Comparison of ENCODE assay signal across 9 cellular contexts in the genomic region with DNA sequence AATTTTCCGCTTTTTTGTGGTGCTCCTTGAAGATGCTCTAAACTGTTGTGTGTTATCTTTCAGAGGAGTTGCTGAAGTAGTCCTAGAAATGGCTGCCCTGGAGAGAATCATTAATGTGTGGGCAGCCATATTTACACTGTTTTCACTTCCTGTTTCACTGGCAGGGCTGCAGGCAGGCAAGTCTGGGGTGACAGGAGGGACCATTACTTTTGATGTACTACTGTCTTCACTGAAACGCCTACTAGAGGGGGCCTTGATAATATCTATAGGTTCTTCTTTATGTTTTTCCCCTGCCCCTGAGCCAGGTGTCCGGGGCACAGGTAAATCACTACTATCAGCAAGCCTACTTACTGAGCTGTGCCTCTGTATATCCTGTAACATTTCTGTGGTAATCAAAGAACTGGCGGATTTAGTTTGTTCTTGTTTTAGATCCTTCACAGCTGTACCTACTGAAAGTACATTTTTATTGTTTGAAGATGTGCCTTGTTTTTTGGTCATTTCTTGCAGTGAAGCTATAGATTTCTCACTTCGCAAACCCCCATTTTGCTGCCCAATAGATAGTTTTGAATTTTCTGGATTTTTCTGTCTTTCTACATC. TPM values are rescaled to one million over a fixed set of nuclear protein-coding genes. Genes with fewer than 3 reads are reported as not detected.
DNase-seq lines count a peak whose midpoint lies in the region; ATAC-seq and TF ChIP-seq lines count a peak whose summit lies in the region.
"Had no signal": no experiment of that assay in that cellular context is flagged by ENCODE, and none has a peak within 500 bp of the region (broad histone marks: within the 10 kb centered on the region; RNA-seq: fewer than 3 reads in every experiment).

No MANE protein-coding gene starts in this region.

- peak; percentile 98 for ATAC-seq in GM18861 (IDR thresholded peaks at IDR 0.05; ENCODE audit: unreplicated experiment)
- ATAC-seq in GM21723 (IDR thresholded peaks at IDR 0.05; ENCODE audit: unreplicated experiment) = peak; percentile 98
- ATAC-seq in HG03565 (IDR thresholded peaks at IDR 0.05; ENCODE audit: unreplicated experiment) = peak; percentile 97
- ATAC-seq in lower lobe of right lung = no peak
- ATAC-seq in Right ventricle myocardium superior (ENCODE audit: poor library complexity) = no peak

- intact Hi-C loops in lower lobe of right lung (cut with DNase I) = no loop called here
- intact Hi-C loops in Right ventricle myocardium superior (cut with DNase I) = no loop called here

- H3K36me3 ChIP-seq in effector memory CD4-positive, alpha-beta T cell (ENCODE audit: control insufficient read depth, insufficient read depth, low read length) = peaks cover 67% of the 10 kb centered on the region
- peaks cover 91% of the 10 kb centered on the region for H3K36me3 ChIP-seq in lower lobe of right lung

- peak overlapping the region; percentile 9 for H3K27ac ChIP-seq in effector memory CD4-positive, alpha-beta T cell (ENCODE audit: insufficient read depth, low read length, poor library complexity, severe bottlenecking)
- no peak overlapping the region for H3K27ac ChIP-seq in lower lobe of right lung

- H3K4me3 ChIP-seq in effector memory CD4-positive, alpha-beta T cell (ENCODE audit: insufficient read depth, low read depth, low read length, poor library complexity, severe bottlenecking) = no peak overlapping the region
- no peak overlapping the region for H3K4me3 ChIP-seq in lower lobe of right lung

- H3K4me1 ChIP-seq in effector memory CD4-positive, alpha-beta T cell (ENCODE audit: control insufficient read depth, insufficient read depth, low read length, poor library complexity, severe bottlenecking) = no peaks in the 10 kb centered on the region
- H3K4me1 ChIP-seq in lower lobe of right lung = no peaks in the 10 kb centered on the region

- H3K9me3 ChIP-seq in effector memory CD4-positive, alpha-beta T cell (ENCODE audit: control insufficient read depth, low read length) = no peaks in the 10 kb centered on the region
- no peaks in the 10 kb centered on the region for H3K9me3 ChIP-seq in lower lobe of right lung

- no peak for TF ChIP-seq CTCF in lower lobe of right lung (IDR thresholded peaks at IDR 0.05)

- no peak for DNase-seq in effector memory CD4-positive, alpha-beta T cell
- DNase-seq in lower lobe of right lung (no peak), T1000 (lab: John Stamatoyannopoulos, UW) (no peak), Right ventricle myocardium superior (no peak), islet precursor cell (no peak)
- DNase-seq: HCEC 1CT had no signal

- H3K27me3 ChIP-seq in effector memory CD4-positive, alpha-beta T cell (replicated peaks; ENCODE audit: control insufficient read depth, insufficient read depth, low read length, poor library complexity, severe bottlenecking) = no peaks in the 10 kb centered on the region
- no peaks in the 10 kb centered on the region for H3K27me3 ChIP-seq in lower lobe of right lung (ENCODE audit: low read depth)

RNA-seq across cellular contexts. Expression of gene ACAT1, which starts 39.7 kb away (rescaled TPM):
- 69.4 TPM for total RNA-seq in lower lobe of right lung
- total RNA-seq in Right ventricle myocardium superior = 417 TPM

Comparison
In these comparisons a context has a peak if more than half of its experiments do, and no peak if none do; other contexts are left out.
1. ATAC-seq: peak in GM18861 (single experiment), GM21723 (single experiment) and HG03565 (single experiment); none in lower lobe of right lung (0 of 2) and Right ventricle myocardium superior (single experiment).